ENCODE assay signal across 18 cellular contexts in the genomic region with DNA sequence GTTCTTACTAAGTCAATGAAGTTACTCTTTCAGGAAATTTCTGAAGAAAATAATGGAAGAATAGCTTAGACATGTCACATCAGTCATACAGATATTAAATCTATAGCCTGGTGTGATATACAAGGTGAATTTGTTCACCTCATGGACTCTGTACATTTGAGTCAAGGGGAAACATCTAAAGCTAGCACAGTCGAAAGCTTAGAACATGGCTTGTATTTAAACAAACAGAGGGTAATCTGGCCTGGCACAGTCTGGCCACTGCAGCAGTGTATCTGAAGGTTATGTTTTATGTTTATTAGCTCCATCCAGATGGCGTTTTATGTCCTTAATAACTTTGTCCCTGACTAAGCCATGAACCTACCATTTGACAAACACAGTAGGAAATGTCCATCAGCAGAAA.
DNase-seq lines count a peak whose midpoint lies in the region; ATAC-seq and TF ChIP-seq lines count a peak whose summit lies in the region.
"Had no signal": no experiment of that assay in that cellular context is flagged by ENCODE, and none has a peak within 500 bp of the region (broad histone marks: within the 10 kb centered on the region; RNA-seq: fewer than 3 reads in every experiment).

No MANE protein-coding gene starts in this region.

- intact Hi-C loops in mucosa of descending colon (cut with DNase I, micrococcal nuclease) = no loop called here

- CTCF ChIA-PET in GM10248 (lab: Yijun Ruan, JAX) = interaction anchor here (0.9 to 2.8 kb wide), 8 partner anchors 8 to 328 kb away, joined by 3 to 7 read pairs (median 4); no protein-coding TSS in a partner anchor

- POLR2A ChIA-PET in GM10248 (lab: Yijun Ruan, JAX) = no interaction called here

- peak; percentile 8 to 52 for DNase-seq in NCI-H524 (lab: John Stamatoyannopoulos, UW)
- DNase-seq in NCI-H524 treated with DMSO at 0.1 percent for 48 hours (lab: John Stamatoyannopoulos, UW) = no peak
- DNase-seq in NCI-H69 (lab: John Stamatoyannopoulos, UW) = peak; percentile 48
- DNase-seq in mucosa of descending colon = no peak
- no peak for DNase-seq in GM10248 (ENCODE audit: extremely low spot score)
- DNase-seq in coronary artery (ENCODE audit: low spot score) = no peak
- DNase-seq: Caco-2; CD4-positive, CD25-positive, alpha-beta regulatory T cell; CD8-positive, alpha-beta T cell; DMS153; DND-41; H9 had no signal

- no peaks in the 10 kb centered on the region for H3K4me1 ChIP-seq in mucosa of descending colon (ENCODE audit: low read depth)
- H3K4me1 ChIP-seq: BLaER1, Caco-2 had no signal

- peak; percentile 79 for ATAC-seq in mucosa of descending colon
- ATAC-seq: CD8-positive, alpha-beta T cell; GM12878; GM23338; HCT116 had no signal

- no peaks in the 10 kb centered on the region for H3K36me3 ChIP-seq in mucosa of descending colon (ENCODE audit: low read depth)
- H3K36me3 ChIP-seq: BLaER1 had no signal

- H3K27ac ChIP-seq in coronary artery = no peak overlapping the region
- H3K27ac ChIP-seq: 22Rv1, BLaER1, C4-2B had no signal

- H3K4me3 ChIP-seq in mucosa of descending colon = no peak overlapping the region
- no peak overlapping the region for H3K4me3 ChIP-seq in coronary artery
- H3K4me3 ChIP-seq: BLaER1, GM12878, GM23338 had no signal

- TF ChIP-seq CTCF in mucosa of descending colon (IDR thresholded peaks at IDR 0.05) = no peak
- no peak for TF ChIP-seq CTCF in GM10248 (IDR thresholded peaks at IDR 0.05; ENCODE audit: control extremely low read depth, extremely low read depth, low read depth, missing control alignments)
- TF ChIP-seq CTCF in coronary artery (IDR thresholded peaks at IDR 0.05) = no peak

- H3K9me3 ChIP-seq in mucosa of descending colon = no peaks in the 10 kb centered on the region
- H3K9me3 ChIP-seq: BLaER1, Caco-2 had no signal

Comparison
In these comparisons a context has a peak if more than half of its experiments do, and no peak if none do; other contexts are left out.
1. DNase-seq: peak in NCI-H524 (2 of 2) and NCI-H69 (single experiment); none in NCI-H524 treated with DMSO at 0.1 percent for 48 hours (single experiment), mucosa of descending colon (0 of 3), GM10248 (single experiment) and coronary artery (single experiment).